ENCODE assay signal across 1 cellular context in the genomic region with DNA sequence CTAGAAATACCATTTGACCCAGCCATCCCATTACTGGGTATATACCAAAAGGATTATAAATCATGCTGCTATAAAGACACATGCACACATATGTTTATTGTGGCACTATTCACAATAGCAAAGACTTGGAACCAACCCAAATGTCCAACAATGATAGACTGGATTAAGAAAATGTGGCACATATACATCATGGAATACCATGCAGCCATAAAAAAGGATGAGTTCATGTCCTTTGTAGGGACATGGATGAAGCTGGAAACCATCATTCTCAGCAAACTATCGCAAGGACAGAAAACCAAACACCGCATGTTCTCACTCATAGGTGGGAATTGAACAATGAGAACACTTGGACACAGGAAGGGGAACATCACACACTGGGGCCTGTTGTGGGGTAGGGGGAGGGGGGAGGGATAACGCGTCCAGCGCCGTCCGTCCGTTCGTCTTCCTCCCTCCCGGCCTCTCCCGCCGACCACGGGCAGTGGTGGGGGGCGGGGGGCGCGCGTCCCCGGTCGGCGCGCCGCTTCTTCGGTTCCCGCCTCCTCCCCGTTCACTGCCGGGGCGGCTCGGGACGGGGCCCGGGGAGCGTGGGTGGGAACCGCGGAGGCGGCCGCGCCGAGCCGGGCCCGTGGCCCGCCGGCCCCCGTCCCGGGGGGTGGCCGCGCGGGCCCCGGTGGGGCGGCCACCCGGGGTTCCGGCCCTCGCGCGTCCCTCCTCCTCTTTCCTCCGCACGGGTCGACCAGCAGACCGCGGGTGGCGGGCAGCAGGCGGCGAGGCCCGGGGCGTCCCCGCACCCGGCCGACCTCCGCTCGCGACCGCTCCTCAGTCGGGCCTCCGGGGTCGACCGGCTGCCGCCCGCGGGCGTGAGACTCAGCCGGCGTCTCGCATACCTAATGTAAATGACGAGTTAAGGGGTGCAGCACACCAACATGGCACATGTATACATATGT.
TF ChIP-seq lines count a peak whose summit lies in the region.

No MANE protein-coding gene starts in this region.

TF ChIP-seq in HepG2, 621 proteins besides CTCF, POLR2A, EP300 and RAD21:
- 0 out of 2 replicates have a peak, but pooled peaks have one; percentile 8 for TF ChIP-seq SAP130 (CRISPR knock-in tag; IDR thresholded peaks at IDR 0.05; ENCODE audit: low read depth)
- peak; percentile 48 for TF ChIP-seq ZFY (CRISPR knock-in tag; IDR thresholded peaks at IDR 0.05)
- TF ChIP-seq PATZ1 (CRISPR knock-in tag; IDR thresholded peaks at IDR 0.05) = peak; percentile 34; the same call in 1 of the 2 replicates
- TF ChIP-seq, protein P1, sequence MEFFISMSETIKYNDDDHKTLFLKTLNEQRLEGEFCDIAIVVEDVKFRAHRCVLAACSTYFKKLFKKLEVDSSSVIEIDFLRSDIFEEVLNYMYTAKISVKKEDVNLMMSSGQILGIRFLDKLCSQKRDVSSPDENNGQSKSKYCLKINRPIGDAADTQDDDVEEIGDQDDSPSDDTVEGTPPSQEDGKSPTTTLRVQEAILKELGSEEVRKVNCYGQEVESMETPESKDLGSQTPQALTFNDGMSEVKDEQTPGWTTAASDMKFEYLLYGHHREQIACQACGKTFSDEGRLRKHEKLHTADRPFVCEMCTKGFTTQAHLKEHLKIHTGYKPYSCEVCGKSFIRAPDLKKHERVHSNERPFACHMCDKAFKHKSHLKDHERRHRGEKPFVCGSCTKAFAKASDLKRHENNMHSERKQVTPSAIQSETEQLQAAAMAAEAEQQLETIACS (CRISPR knock-in tag; IDR thresholded peaks at IDR 0.05) = peak; percentile 76
- TF ChIP-seq YY1 (IDR thresholded peaks at IDR 0.05; ENCODE audit: insufficient read depth, insufficient replicate concordance, low read depth, low read length) = peak; percentile 18
- peak; percentile 33; the same call in 1 of the 2 replicates for TF ChIP-seq GABPB1 (CRISPR knock-in tag; IDR thresholded peaks at IDR 0.05)
- TF ChIP-seq ZNF777 (CRISPR knock-in tag; IDR thresholded peaks at IDR 0.05) = peak; percentile 14; the same call in 1 of the 2 replicates
- 0 out of 2 replicates have a peak, but pooled peaks have one; percentile 10 for TF ChIP-seq KMT2A (CRISPR knock-in tag; IDR thresholded peaks at IDR 0.05)
- TF ChIP-seq ZFX (CRISPR knock-in tag; IDR thresholded peaks at IDR 0.05; ENCODE audit: low read depth) = peak; percentile 31; the same call in 1 of the 2 replicates
- TF ChIP-seq ZNF687 (CRISPR knock-in tag; IDR thresholded peaks at IDR 0.05) = peak; percentile 45
- TF ChIP-seq, protein P2, sequence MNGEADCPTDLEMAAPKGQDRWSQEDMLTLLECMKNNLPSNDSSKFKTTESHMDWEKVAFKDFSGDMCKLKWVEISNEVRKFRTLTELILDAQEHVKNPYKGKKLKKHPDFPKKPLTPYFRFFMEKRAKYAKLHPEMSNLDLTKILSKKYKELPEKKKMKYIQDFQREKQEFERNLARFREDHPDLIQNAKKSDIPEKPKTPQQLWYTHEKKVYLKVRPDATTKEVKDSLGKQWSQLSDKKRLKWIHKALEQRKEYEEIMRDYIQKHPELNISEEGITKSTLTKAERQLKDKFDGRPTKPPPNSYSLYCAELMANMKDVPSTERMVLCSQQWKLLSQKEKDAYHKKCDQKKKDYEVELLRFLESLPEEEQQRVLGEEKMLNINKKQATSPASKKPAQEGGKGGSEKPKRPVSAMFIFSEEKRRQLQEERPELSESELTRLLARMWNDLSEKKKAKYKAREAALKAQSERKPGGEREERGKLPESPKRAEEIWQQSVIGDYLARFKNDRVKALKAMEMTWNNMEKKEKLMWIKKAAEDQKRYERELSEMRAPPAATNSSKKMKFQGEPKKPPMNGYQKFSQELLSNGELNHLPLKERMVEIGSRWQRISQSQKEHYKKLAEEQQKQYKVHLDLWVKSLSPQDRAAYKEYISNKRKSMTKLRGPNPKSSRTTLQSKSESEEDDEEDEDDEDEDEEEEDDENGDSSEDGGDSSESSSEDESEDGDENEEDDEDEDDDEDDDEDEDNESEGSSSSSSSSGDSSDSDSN (CRISPR knock-in tag; IDR thresholded peaks at IDR 0.05) = peak; percentile 75; the same call in 1 of the 2 replicates
